ENCODE assay signal across 15 cellular contexts in the genomic region with DNA sequence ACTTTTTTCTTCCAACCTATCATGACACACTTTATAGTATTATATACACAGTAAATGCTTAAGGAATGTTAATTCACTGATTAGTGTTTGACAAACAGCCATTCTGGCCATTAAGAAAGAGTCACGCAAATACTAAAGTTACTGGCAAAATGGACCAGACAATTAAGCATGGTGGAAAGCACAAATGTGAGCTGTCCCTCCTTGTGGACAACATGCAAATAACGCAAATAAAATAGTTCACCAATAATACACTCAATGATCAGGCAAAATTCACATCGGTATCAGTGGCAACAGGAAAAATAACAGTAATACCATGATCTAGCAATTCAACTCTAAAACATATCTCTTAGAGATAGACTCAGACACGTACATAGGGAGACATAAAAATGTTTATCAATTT.
DNase-seq lines count a peak whose midpoint lies in the region; ATAC-seq, FAIRE-seq and TF ChIP-seq lines count a peak whose summit lies in the region.
"Had no signal": no experiment of that assay in that cellular context is flagged by ENCODE, and none has a peak within 500 bp of the region (broad histone marks: within the 10 kb centered on the region; RNA-seq: fewer than 3 reads in every experiment).

No MANE protein-coding gene starts in this region.

- no peak for DNase-seq in GM18507 (ENCODE audit: extremely low spot score, insufficient read length, low read depth)
- DNase-seq in chondrocyte (ENCODE audit: low spot score), result no peak
- no peak for DNase-seq in progenitor cell of endocrine pancreas (ENCODE audit: low spot score, unreplicated experiment)
- DNase-seq in NCI-H1436 treated with DMSO at 0.1 percent for 48 hours (lab: John Stamatoyannopoulos, UW), result no peak
- DNase-seq: BE2C; CD4-positive, alpha-beta memory T cell; DMS79 treated with DMSO at 0.1 percent for 48 hours; EL; GDM1; H7 had no signal

- H3K27ac Mint-ChIP-seq in chondrocyte (ENCODE audit: unreplicated experiment), result no peak overlapping the region
- H3K27ac Mint-ChIP-seq in progenitor cell of endocrine pancreas, result no peak overlapping the region
- H3K27ac Mint-ChIP-seq: CD4-positive, alpha-beta memory T cell; GM23338 had no signal

- H3K27me3 Mint-ChIP-seq in chondrocyte (ENCODE audit: low read depth), result no peaks in the 10 kb centered on the region
- no peaks in the 10 kb centered on the region for H3K27me3 Mint-ChIP-seq in progenitor cell of endocrine pancreas
- H3K27me3 Mint-ChIP-seq: CD4-positive, alpha-beta memory T cell had no signal

- no peak overlapping the region for H3K4me3 Mint-ChIP-seq in chondrocyte (ENCODE audit: unreplicated experiment)
- no peak overlapping the region for H3K4me3 Mint-ChIP-seq in progenitor cell of endocrine pancreas (ENCODE audit: low read depth)
- H3K4me3 Mint-ChIP-seq: CD4-positive, alpha-beta memory T cell; GM23338 had no signal

- ATAC-seq in GM21717 (IDR thresholded peaks at IDR 0.05; ENCODE audit: unreplicated experiment), result no peak
- no peak for ATAC-seq in GM18870 (IDR thresholded peaks at IDR 0.05; ENCODE audit: unreplicated experiment)
- ATAC-seq: GM23338 had no signal

- H3K9me3 Mint-ChIP-seq in chondrocyte (ENCODE audit: low read depth), result no peaks in the 10 kb centered on the region
- no peaks in the 10 kb centered on the region for H3K9me3 Mint-ChIP-seq in progenitor cell of endocrine pancreas (ENCODE audit: low read depth)
- H3K9me3 Mint-ChIP-seq: CD4-positive, alpha-beta memory T cell; GM23338 had no signal

- H3K4me1 Mint-ChIP-seq in chondrocyte (ENCODE audit: low read depth) (peaks cover 20% of the 10 kb centered on the region), progenitor cell of endocrine pancreas (ENCODE audit: low read depth) (peaks cover 6% of the 10 kb centered on the region)

- H3K36me3 Mint-ChIP-seq in chondrocyte (ENCODE audit: low read depth), result peaks cover 6% of the 10 kb centered on the region
- no peaks in the 10 kb centered on the region for H3K36me3 Mint-ChIP-seq in progenitor cell of endocrine pancreas (ENCODE audit: insufficient read depth)

- FAIRE-seq in A204.1 (lab: Jason Lieb, UNC) (peak; percentile 30), GM18507 (lab: Jason Lieb, UNC) (peak; percentile 29)
- FAIRE-seq: GM12892 had no signal

- peak; percentile 28 for TF ChIP-seq CTCF in chondrocyte (IDR thresholded peaks at IDR 0.05)
- TF ChIP-seq CTCF in progenitor cell of endocrine pancreas (IDR thresholded peaks at IDR 0.05; ENCODE audit: unreplicated experiment), result peak; percentile 17
